Comparison of ENCODE assay signal across 39 cellular contexts in the genomic region with DNA sequence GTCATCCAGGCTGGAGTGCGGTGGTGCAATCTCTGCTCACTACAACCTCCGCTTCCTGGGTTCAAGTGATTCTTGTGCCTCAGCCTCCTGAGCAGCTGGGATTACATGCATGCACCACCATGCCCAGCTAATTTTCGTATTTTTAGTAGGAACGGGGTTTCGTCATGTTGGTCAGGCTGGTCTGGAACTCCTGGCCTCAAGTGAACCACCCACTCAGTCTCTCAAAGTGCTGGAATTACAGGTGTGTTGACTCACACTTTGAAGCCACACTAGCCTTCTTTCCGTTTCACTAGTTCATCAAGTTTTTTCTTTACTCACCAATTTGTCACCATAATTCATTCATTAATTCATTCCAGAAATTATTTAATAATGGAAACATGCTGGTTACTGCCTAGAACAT.
"Had no signal": no experiment of that assay in that cellular context is flagged by ENCODE, and none has a peak within 500 bp of the region (broad histone marks: within the 10 kb centered on the region; RNA-seq: fewer than 3 reads in every experiment).

No MANE protein-coding gene starts in this region.

- H3K27ac Mint-ChIP-seq: activated B cell treated with CpG ODN at 0.5 μM for 24 hours; activated CD4-positive, alpha-beta memory T cell treated with anti-CD3 and anti-CD28 coated beads for 36 hours; activated CD4-positive, alpha-beta T cell treated with anti-CD3 and anti-CD28 coated beads, Interleukin-2, amount 10 ng/mL, durations not matched to agents 24 days and 14 days; activated CD8-positive, alpha-beta T cell treated with anti-CD3 and anti-CD28 coated beads for 36 hours; activated naive CD4-positive, alpha-beta T cell treated with anti-CD3 and anti-CD28 coated beads for 36 hours; activated naive CD4-positive, alpha-beta T cell treated with anti-CD3 and anti-CD28 coated beads, Interleukin-2, amount 50 U/mL, for 72 hours; activated naive CD8-positive, alpha-beta T cell treated with anti-CD3 and anti-CD28 coated beads for 36 hours; activated T-cell treated with anti-CD3 and anti-CD28 coated beads, Interleukin-2, amount 50 U/mL, for 72 hours; activated T-helper 1 cell treated with anti-CD3 and anti-CD28 coated beads, Interleukin-12 subunit alpha, Interleukin-12 subunit beta, Interleukin-2, Interleukin-4 antibody, amounts not matched to agents 30 ng/mL and 10 ng/mL and 1 ng/mL, durations not matched to agents 14 hours and 24 hours and 36 hours; activated T-helper 17 cell treated with anti-CD3 and anti-CD28 coated beads, Interleukin-2, amount 50 U/mL, for 72 hours; T-helper 1 cell treated with Interleukin-12 subunit alpha and Interleukin-12 subunit beta and Interleukin-4 antibody, amounts not matched to agents 30 μg/mL and 1 μg/mL, for 36 hours; T-helper 2 cell treated with Interferon-gamma antibody and Interleukin-4, amounts not matched to agents 5 μg/mL and 100 μg/mL, for 36 hours had no signal

- H3K4me1 ChIP-seq: adrenal gland, body of pancreas had no signal

- H3K27me3 ChIP-seq: adrenal gland, body of pancreas, brain microvascular endothelial cell, breast epithelium, cardiac muscle cell had no signal

- H3K4me1 Mint-ChIP-seq: activated B cell treated with CpG ODN at 0.5 μM for 24 hours; activated CD4-positive, alpha-beta T cell treated with anti-CD3 and anti-CD28 coated beads, Interleukin-2, amount 10 ng/mL, durations not matched to agents 24 days and 14 days; activated naive CD8-positive, alpha-beta T cell treated with anti-CD3 and anti-CD28 coated beads for 36 hours; activated T-helper 17 cell treated with anti-CD3 and anti-CD28 coated beads, Interleukin-2, amount 50 U/mL, for 72 hours; central memory CD8-positive, alpha-beta T cell had no signal

- H3K4me3 Mint-ChIP-seq: activated B cell treated with CpG ODN at 0.5 μM for 24 hours; activated CD4-positive, alpha-beta memory T cell treated with anti-CD3 and anti-CD28 coated beads for 36 hours; activated CD4-positive, alpha-beta T cell treated with anti-CD3 and anti-CD28 coated beads, Interleukin-2, amount 10 ng/mL, durations not matched to agents 24 days and 14 days; activated CD8-positive, alpha-beta T cell treated with anti-CD3 and anti-CD28 coated beads for 36 hours; activated naive CD4-positive, alpha-beta T cell treated with anti-CD3 and anti-CD28 coated beads for 36 hours; activated naive CD8-positive, alpha-beta T cell treated with anti-CD3 and anti-CD28 coated beads for 36 hours; activated T-cell treated with anti-CD3 and anti-CD28 coated beads, Interleukin-2, amount 50 U/mL, for 4 hours; activated T-cell treated with anti-CD3 and anti-CD28 coated beads, Interleukin-2, amount 50 U/mL, for 72 hours; activated T-helper 1 cell treated with anti-CD3 and anti-CD28 coated beads, Interleukin-12 subunit alpha, Interleukin-12 subunit beta, Interleukin-2, Interleukin-4 antibody, amounts not matched to agents 30 ng/mL and 10 ng/mL and 1 ng/mL, durations not matched to agents 14 hours and 24 hours and 36 hours; activated T-helper 17 cell treated with anti-CD3 and anti-CD28 coated beads, Interleukin-2, amount 50 U/mL, for 72 hours; central memory CD8-positive, alpha-beta T cell; T-helper 1 cell treated with Interleukin-12 subunit alpha and Interleukin-12 subunit beta and Interleukin-4 antibody, amounts not matched to agents 30 μg/mL and 1 μg/mL, for 36 hours; T-helper 2 cell treated with Interferon-gamma antibody and Interleukin-4, amounts not matched to agents 5 μg/mL and 100 μg/mL, for 36 hours had no signal

- H3K27ac ChIP-seq: adrenal gland, body of pancreas, brain microvascular endothelial cell, breast epithelium, cardiac muscle cell, WERI-Rb-1 had no signal

- H3K9me3 Mint-ChIP-seq: activated B cell treated with CpG ODN at 0.5 μM for 24 hours; activated CD4-positive, alpha-beta T cell treated with anti-CD3 and anti-CD28 coated beads, Interleukin-2, amount 10 ng/mL, durations not matched to agents 24 days and 14 days; activated CD8-positive, alpha-beta T cell treated with anti-CD3 and anti-CD28 coated beads for 36 hours; activated naive CD4-positive, alpha-beta T cell treated with anti-CD3 and anti-CD28 coated beads for 36 hours; activated naive CD8-positive, alpha-beta T cell treated with anti-CD3 and anti-CD28 coated beads for 36 hours; activated T-cell treated with anti-CD3 and anti-CD28 coated beads, Interleukin-2, amount 50 U/mL, for 4 hours; activated T-helper 1 cell treated with anti-CD3 and anti-CD28 coated beads, Interleukin-12 subunit alpha, Interleukin-12 subunit beta, Interleukin-2, Interleukin-4 antibody, amounts not matched to agents 30 ng/mL and 10 ng/mL and 1 ng/mL, durations not matched to agents 14 hours and 24 hours and 36 hours; T-helper 2 cell treated with Interferon-gamma antibody and Interleukin-4, amounts not matched to agents 5 μg/mL and 100 μg/mL, for 36 hours had no signal

- H3K36me3 Mint-ChIP-seq: activated CD4-positive, alpha-beta memory T cell treated with anti-CD3 and anti-CD28 coated beads for 36 hours; activated naive CD4-positive, alpha-beta T cell treated with anti-CD3 and anti-CD28 coated beads, Interleukin-2, amount 50 U/mL, for 72 hours; activated naive CD8-positive, alpha-beta T cell treated with anti-CD3 and anti-CD28 coated beads for 36 hours had no signal

- H3K27me3 Mint-ChIP-seq: activated B cell treated with CpG ODN at 0.5 μM for 24 hours; activated CD4-positive, alpha-beta memory T cell treated with anti-CD3 and anti-CD28 coated beads for 36 hours; activated CD4-positive, alpha-beta T cell treated with anti-CD3 and anti-CD28 coated beads, Interleukin-2, amount 10 ng/mL, durations not matched to agents 24 days and 14 days; activated CD8-positive, alpha-beta T cell treated with anti-CD3 and anti-CD28 coated beads for 36 hours; activated naive CD8-positive, alpha-beta T cell treated with anti-CD3 and anti-CD28 coated beads for 36 hours; central memory CD8-positive, alpha-beta T cell had no signal

- H3K36me3 ChIP-seq: adrenal gland, brain microvascular endothelial cell, breast epithelium, cardiac muscle cell, WERI-Rb-1 had no signal

- DNase-seq: activated B cell treated with CpG ODN at 0.5 μM for 24 hours; activated CD4-positive, alpha-beta memory T cell treated with anti-CD3 and anti-CD28 coated beads for 36 hours; activated CD4-positive, alpha-beta T cell treated with anti-CD3 and anti-CD28 coated beads for 4 hours; activated CD4-positive, alpha-beta T cell treated with anti-CD3 and anti-CD28 coated beads, Interleukin-2, amount 10 ng/mL, durations not matched to agents 24 days and 14 days; activated CD4-positive, alpha-beta T cell treated with anti-CD3 and anti-CD28 coated beads, Interleukin-2, amount 50 U/mL, for 1 hour; activated CD4-positive, alpha-beta T cell treated with anti-CD3 and anti-CD28 coated beads, Interleukin-2, amount 50 U/mL, for 4 hours; activated CD4-positive, CD25-positive, alpha-beta regulatory T cell treated with anti-CD3 and anti-CD28 coated beads, Interleukin-2, amount 50 U/mL, for 72 hours; activated CD8-positive, alpha-beta memory T cell treated with anti-CD3 and anti-CD28 coated beads, Interleukin-2, amount 50 U/mL, for 4 hours; activated CD8-positive, alpha-beta T cell treated with anti-CD3 and anti-CD28 coated beads for 36 hours; activated effector memory CD4-positive, alpha-beta T cell treated with anti-CD3 and anti-CD28 coated beads, Interleukin-2, amount 50 U/mL, for 16 hours; activated gamma-delta T cell treated with Interleukin-2 at 50 U/mL for 16 hours; activated naive CD4-positive, alpha-beta T cell; activated naive CD4-positive, alpha-beta T cell treated with anti-CD3 and anti-CD28 coated beads for 36 hours; activated naive CD4-positive, alpha-beta T cell treated with anti-CD3 and anti-CD28 coated beads, Interleukin-2, amount 50 U/mL, for 16 hours; activated naive CD8-positive, alpha-beta T cell treated with anti-CD3 and anti-CD28 coated beads for 36 hours; activated T-cell treated with anti-CD3 and anti-CD28 coated beads for 4 hours; activated T-cell treated with anti-CD3 and anti-CD28 coated beads, Interleukin-2, amount 50 U/mL, for 1 hour; activated T-cell treated with anti-CD3 and anti-CD28 coated beads, Interleukin-2, amount 50 U/mL, for 4 hours; activated T-cell treated with anti-CD3 and anti-CD28 coated beads, Interleukin-2, amount 50 U/mL, for 72 hours; adrenal gland; amniotic stem cell; aorta; body of pancreas; brain microvascular endothelial cell; caudate nucleus; cerebellar nuclear complex; SW 1271; T-helper 1 cell; T-helper 2 cell; T-helper 9 cell; WERI-Rb-1 had no signal

- H3K9me3 ChIP-seq: adrenal gland, body of pancreas, breast epithelium had no signal

- ATAC-seq: activated CD8-positive, alpha-beta T cell treated with anti-CD3 and anti-CD28 coated beads for 36 hours; activated naive CD4-positive, alpha-beta T cell treated with anti-CD3 and anti-CD28 coated beads, Interleukin-2, amount 50 U/mL, for 72 hours; activated T-cell treated with anti-CD3 and anti-CD28 coated beads, Interleukin-2, amount 50 U/mL, for 4 hours; activated T-cell treated with anti-CD3 and anti-CD28 coated beads, Interleukin-2, amount 50 U/mL, for 72 hours; activated T-helper 17 cell treated with anti-CD3 and anti-CD28 coated beads, Interleukin-2, amount 50 U/mL, for 72 hours; body of pancreas had no signal

- H3K4me3 ChIP-seq: adrenal gland, body of pancreas, breast epithelium, cardiac muscle cell had no signal
